16 cellular contexts compared by ENCODE assay signal in genomic region chr10:6320320-6321010, GRCh38.
DNase-seq lines count a peak whose midpoint lies in the region; ATAC-seq, FAIRE-seq and TF ChIP-seq lines count a peak whose summit lies in the region.
"Had no signal": no experiment of that assay in that cellular context is flagged by ENCODE, and none has a peak within 500 bp of the region (broad histone marks: within the 10 kb centered on the region; RNA-seq: fewer than 3 reads in every experiment).

No MANE protein-coding gene starts in this region.

- peak; percentile 58 for ATAC-seq in HG02885 (IDR thresholded peaks at IDR 0.05; ENCODE audit: poor library complexity, unreplicated experiment)
- no peak for ATAC-seq in upper lobe of left lung (ENCODE audit: low FRiP score in 2 of 2)
- ATAC-seq in HG03139 (IDR thresholded peaks at IDR 0.05; ENCODE audit: unreplicated experiment) = no peak
- ATAC-seq in HG03095 (IDR thresholded peaks at IDR 0.05; ENCODE audit: unreplicated experiment) = no peak
- ATAC-seq: sciatic nerve had no signal

- no peak for TF ChIP-seq CTCF in OCI-LY7 (conservative IDR thresholded peaks at IDR 0.05; ENCODE audit: low read length)
- TF ChIP-seq CTCF in upper lobe of left lung (IDR thresholded peaks at IDR 0.05) = no peak
- TF ChIP-seq CTCF in prostate gland (IDR thresholded peaks at IDR 0.05) = no peak

- H4K20me1 ChIP-seq in BLaER1 treated with 17β-estradiol and CSF1 and Interleukin-3, amounts not matched to agents 10 nM and 100 nM = no peaks in the 10 kb centered on the region
- no peaks in the 10 kb centered on the region for H4K20me1 ChIP-seq in OCI-LY7 (ENCODE audit: insufficient read depth, low read length)

- POLR2A ChIA-PET in OCI-LY7 (lab: Charles Lee) = interaction anchor here (0.7 to 5.3 kb wide), 14 partner anchors 9 to 81 kb away, joined by 3 to 83 read pairs (median 5); no protein-coding TSS in a partner anchor

- intact Hi-C loops in OCI-LY7 (cut with micrococcal nuclease; ENCODE audit: unreplicated experiment) = loop anchor here (1.0 kb wide), 3 partner anchors 20 to 118 kb away; partner anchors contain the start of gene PFKFB3
- intact Hi-C loops in prostate gland (cut with DNase I) = no loop called here

- peak overlapping the region; percentile 17 to 80 (median 52); a peak in 20 of 22 replicates for H3K4me2 ChIP-seq in BLaER1 treated with 17β-estradiol and CSF1 and Interleukin-3, amounts not matched to agents 10 nM and 100 nM
- H3K4me2 ChIP-seq in OCI-LY7 (ENCODE audit: low read length) = peak overlapping the region; percentile 71

- peaks cover 4 to 22% (median 14%) of the 10 kb centered on the region in 11 experiments; a peak in 10 of 22 replicates for H3K9me3 ChIP-seq in BLaER1 treated with 17β-estradiol and CSF1 and Interleukin-3, amounts not matched to agents 10 nM and 100 nM (replicated peaks in 1 of 11)
- H3K9me3 ChIP-seq in OCI-LY7 (ENCODE audit: low read length) (peaks cover 5% of the 10 kb centered on the region; the same call in 1 of the 2 replicates), upper lobe of left lung (no peaks in the 10 kb centered on the region), prostate gland (no peaks in the 10 kb centered on the region)
- H3K9me3 ChIP-seq: esophagus muscularis mucosa had no signal

- peak overlapping the region in 2 of 11 experiments; percentile 1 to 37; a peak in 1 of 22 replicates for H3K27ac ChIP-seq in BLaER1 treated with 17β-estradiol and CSF1 and Interleukin-3, amounts not matched to agents 10 nM and 100 nM
- peak overlapping the region; percentile 97 for H3K27ac ChIP-seq in OCI-LY7 (ENCODE audit: low read depth, low read length, poor library complexity, severe bottlenecking)
- H3K27ac ChIP-seq in upper lobe of left lung = no peak overlapping the region
- H3K27ac ChIP-seq in prostate gland = no peak overlapping the region
- H3K27ac ChIP-seq: esophagus muscularis mucosa had no signal

- 90% methylated on average over 6 of the region's 6 CpGs for WGBS in upper lobe of left lung, 2 donors
- WGBS in prostate gland = 95% methylated on average over 6 of the region's 6 CpGs

- peak; percentile 26 for FAIRE-seq in GM19239 (lab: Jason Lieb, UNC)
- FAIRE-seq: bronchial epithelial cell, RCC 7860, TTC549 had no signal

- H3K36me3 ChIP-seq in BLaER1 treated with 17β-estradiol and CSF1 and Interleukin-3, amounts not matched to agents 10 nM and 100 nM = peaks cover 0 to 32% (median 6%) of the 10 kb centered on the region in 11 experiments; a peak in 8 of 22 replicates
- 0 out of 2 replicates have a peak, but pooled peaks cover 4% of the 10 kb centered on the region for H3K36me3 ChIP-seq in OCI-LY7 (ENCODE audit: insufficient read depth, low read length)
- H3K36me3 ChIP-seq in upper lobe of left lung = no peaks in the 10 kb centered on the region
- no peaks in the 10 kb centered on the region for H3K36me3 ChIP-seq in prostate gland

- H3K4me1 ChIP-seq in BLaER1 treated with 17β-estradiol and CSF1 and Interleukin-3, amounts not matched to agents 10 nM and 100 nM = peaks cover 19 to 29% (median 26%) of the 10 kb centered on the region in 10 experiments
- H3K4me1 ChIP-seq in OCI-LY7 (ENCODE audit: insufficient read depth, low read length, poor library complexity, severe bottlenecking) (peaks cover 79% of the 10 kb centered on the region), upper lobe of left lung (peaks cover 0 to 3% (median 0%) of the 10 kb centered on the region in 4 donors), prostate gland (replicated peaks) (no peaks in the 10 kb centered on the region)
- H3K4me1 ChIP-seq: esophagus muscularis mucosa had no signal

- H2AFZ ChIP-seq in OCI-LY7 (ENCODE audit: low read length) = peak overlapping the region; percentile 38; the same call in 1 of the 2 replicates

- H3K79me2 ChIP-seq in OCI-LY7 (ENCODE audit: insufficient read depth, low read depth, low read length) = no peaks in the 10 kb centered on the region

- TF ChIP-seq POLR2A in upper lobe of left lung (IDR thresholded peaks at IDR 0.05) (no peak), prostate gland (IDR thresholded peaks at IDR 0.05) (no peak)

- no peaks in the 10 kb centered on the region for H3K9me2 ChIP-seq in OCI-LY7 (ENCODE audit: insufficient read depth, low read length)

- TF ChIP-seq EP300 in upper lobe of left lung (IDR thresholded peaks at IDR 0.05) = no peak

- CTCF ChIA-PET in OCI-LY7 (lab: Charles Lee; ENCODE audit: unreplicated experiment) = interaction anchor here (0.6 to 1.6 kb wide), 5 partner anchors 9 to 113 kb away, joined by 3 to 5 read pairs (median 3); no protein-coding TSS in a partner anchor

- DNase-seq in GM19239 (ENCODE audit: insufficient read length, low spot score) (no peak), OCI-LY7 (ENCODE audit: low spot score) (peak; percentile 96), upper lobe of left lung (no peak), prostate gland (ENCODE audit: low spot score) (no peak)
- DNase-seq: activated T-cell treated with anti-CD3 and anti-CD28 coated beads, Interleukin-2, amount 50 U/mL, for 1 hour; HCEC 1CT; NCI-H2171 had no signal

- no TSS peak for BruUV-seq in OCI-LY7 (replicated peaks; lab: Mats Ljungman, UMichigan)

- no peak overlapping the region for H3K9ac ChIP-seq in BLaER1 treated with 17β-estradiol and CSF1 and Interleukin-3, amounts not matched to agents 10 nM and 100 nM

- no peaks in the 10 kb centered on the region for H3K27me3 ChIP-seq in BLaER1 treated with 17β-estradiol and CSF1 and Interleukin-3, amounts not matched to agents 10 nM and 100 nM
- no peaks in the 10 kb centered on the region for H3K27me3 ChIP-seq in upper lobe of left lung
- H3K27me3 ChIP-seq in prostate gland (replicated peaks; ENCODE audit: insufficient read depth) = no peaks in the 10 kb centered on the region
- H3K27me3 ChIP-seq: esophagus muscularis mucosa had no signal

- no peak overlapping the region for H3K4me3 ChIP-seq in BLaER1 treated with 17β-estradiol and CSF1 and Interleukin-3, amounts not matched to agents 10 nM and 100 nM
- H3K4me3 ChIP-seq in OCI-LY7 (ENCODE audit: low read depth, low read length, poor library complexity, severe bottlenecking) (peak overlapping the region; percentile 24), upper lobe of left lung (no peak overlapping the region), prostate gland (no peak overlapping the region)
- H3K4me3 ChIP-seq: esophagus muscularis mucosa had no signal
